ENCODE assay signal across 12 cellular contexts in the genomic region with DNA sequence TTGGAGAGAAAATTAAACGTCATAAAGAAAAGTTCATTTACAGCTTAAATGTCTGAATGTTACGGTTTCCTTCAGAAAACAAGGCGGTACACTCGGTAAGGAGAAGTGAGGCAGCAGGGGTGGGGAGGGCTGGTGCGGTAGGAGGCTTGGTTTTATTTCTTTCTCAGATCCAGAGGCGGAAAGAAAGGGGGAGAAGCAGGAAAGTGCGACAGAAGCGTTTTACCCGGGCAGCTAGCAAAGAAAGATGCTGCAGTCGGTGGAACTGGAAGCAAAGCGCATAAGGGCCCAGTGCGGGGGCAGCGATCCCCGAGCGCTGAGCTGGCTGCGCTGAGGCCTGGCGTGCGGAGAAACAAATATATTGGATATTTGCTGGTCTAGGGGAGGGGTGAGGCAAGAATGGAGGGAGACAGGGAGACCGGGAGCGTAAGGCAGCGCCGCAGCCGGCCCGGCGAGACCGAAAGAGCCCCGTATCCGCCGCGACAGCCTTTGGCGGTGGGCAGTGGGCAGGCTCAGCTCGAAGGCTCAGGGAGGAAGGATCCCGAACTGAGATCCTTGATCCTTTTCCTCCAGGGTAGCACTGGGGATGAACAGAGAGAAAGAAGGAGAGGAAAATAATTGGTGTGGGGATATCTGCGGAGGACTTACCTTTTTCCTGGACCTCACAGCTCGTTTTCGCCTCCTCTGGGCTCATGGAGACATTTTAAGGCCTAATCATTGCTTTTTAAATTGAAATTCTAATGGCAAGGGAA. TPM values are rescaled to one million over a fixed set of nuclear protein-coding genes. Genes with fewer than 3 reads are reported as not detected.
DNase-seq lines count a peak whose midpoint lies in the region; ATAC-seq and TF ChIP-seq lines count a peak whose summit lies in the region.
"Had no signal": no experiment of that assay in that cellular context is flagged by ENCODE, and none has a peak within 500 bp of the region (broad histone marks: within the 10 kb centered on the region; RNA-seq: fewer than 3 reads in every experiment).

No MANE protein-coding gene starts in this region.

- no peaks in the 10 kb centered on the region for H3K9me2 ChIP-seq in Karpas-422 (replicated peaks; ENCODE audit: insufficient read depth, low read length)

- H3K79me2 ChIP-seq in Karpas-422 (ENCODE audit: low read length) (no peaks in the 10 kb centered on the region), mammary epithelial cell (ENCODE audit: insufficient read depth, low read length) (no peaks in the 10 kb centered on the region)

- H3K4me3 ChIP-seq in H7 (ENCODE audit: insufficient read depth, low read depth, low read length) (no peak overlapping the region), adipocyte (ENCODE audit: low read length) (peak overlapping the region; percentile 50), psoas muscle (peak overlapping the region; percentile 42), Karpas-422 (ENCODE audit: low read length) (no peak overlapping the region), mammary epithelial cell (replicated peaks in 1 of 3; ENCODE audit: insufficient read depth in 1 of 3, low read depth in 2 of 3, low read length in 3 of 3) (no peak overlapping the region)

- H3K27me3 ChIP-seq in H7 (ENCODE audit: control insufficient read depth, insufficient read depth, low read length) (peaks cover 100% of the 10 kb centered on the region), adipocyte (replicated peaks; ENCODE audit: control insufficient read depth, insufficient read depth, low read length) (peaks cover 97% of the 10 kb centered on the region), psoas muscle (ENCODE audit: insufficient read depth in 3 of 3, low read length in 2 of 3) (peaks cover 0 to 87% (median 30%) of the 10 kb centered on the region in 3 donors), Karpas-422 (ENCODE audit: low read length) (no peaks in the 10 kb centered on the region), mammary epithelial cell (ENCODE audit: insufficient read depth, low read length) (peaks cover 3% of the 10 kb centered on the region)

- H3K4me1 ChIP-seq in adipocyte (ENCODE audit: control insufficient read depth, insufficient read depth, low read length): no peaks in the 10 kb centered on the region
- peaks cover 4% of the 10 kb centered on the region for H3K4me1 ChIP-seq in psoas muscle
- H3K4me1 ChIP-seq in Karpas-422 (ENCODE audit: low read length): peaks cover 11% of the 10 kb centered on the region
- H3K4me1 ChIP-seq in mammary epithelial cell (ENCODE audit: insufficient read depth, low read length): peaks cover 5% of the 10 kb centered on the region

- TF ChIP-seq CTCF in psoas muscle (IDR thresholded peaks at IDR 0.05) (no peak), mammary epithelial cell (conservative IDR thresholded peaks at IDR 0.05 in 1 of 2, IDR thresholded peaks at IDR 0.05 in 1 of 2; ENCODE audit: extremely low read depth in 1 of 2, insufficient read depth in 1 of 2, low read depth in 1 of 2, low read length in 2 of 2) (no peak)

- dilution Hi-C loops in mammary epithelial cell (cut with HindIII; ENCODE audit: low sequenced_read_pairs): no loop called here

- H3K9me3 ChIP-seq in adipocyte (ENCODE audit: control insufficient read depth, low read length) (no peaks in the 10 kb centered on the region), psoas muscle (no peaks in the 10 kb centered on the region), Karpas-422 (ENCODE audit: low read length) (no peaks in the 10 kb centered on the region), mammary epithelial cell (replicated peaks; ENCODE audit: insufficient read depth, low read length) (no peaks in the 10 kb centered on the region)
- H3K9me3 ChIP-seq: esophagus muscularis mucosa had no signal

- peak in 3 of 4 donors; percentile 19 for ATAC-seq in psoas muscle
- ATAC-seq: activated CD4-positive, alpha-beta T cell treated with anti-CD3 and anti-CD28 coated beads for 36 hours had no signal

- peak overlapping the region; percentile 61 for H3K9ac ChIP-seq in adipocyte (ENCODE audit: low read length)
- H3K9ac ChIP-seq in Karpas-422 (ENCODE audit: low read length): no peak overlapping the region
- no peak overlapping the region for H3K9ac ChIP-seq in mammary epithelial cell (ENCODE audit: insufficient read depth, low read length)

- H2AFZ ChIP-seq in Karpas-422 (ENCODE audit: low read length): no peak overlapping the region
- no peak overlapping the region for H2AFZ ChIP-seq in mammary epithelial cell (ENCODE audit: low read depth, low read length)

- H4K20me1 ChIP-seq in Karpas-422 (ENCODE audit: insufficient read depth, low read depth, low read length) (no peaks in the 10 kb centered on the region; the same call in 1 of the 2 replicates), mammary epithelial cell (ENCODE audit: insufficient read depth, low read length) (no peaks in the 10 kb centered on the region)

- in situ Hi-C loops in mammary epithelial cell (cut with MboI; ENCODE audit: low sequenced_read_pairs in 2 of 2): no loop called here

- BruUV-seq in mammary epithelial cell (replicated peaks; lab: Mats Ljungman, UMichigan): no TSS peak

- H3K4me2 ChIP-seq in Karpas-422 (ENCODE audit: low read depth, low read length, poor library complexity, severe bottlenecking) (no peak overlapping the region), mammary epithelial cell (ENCODE audit: insufficient read depth, low read depth, low read length) (no peak overlapping the region)

- intact Hi-C loops in psoas muscle (cut with DNase I): loop anchor here in 1 of 2 donors (5.0 to 10.0 kb wide), 2 partner anchors 174 to 272 kb away; no protein-coding TSS in a partner anchor
- intact Hi-C loops in mammary epithelial cell (cut with micrococcal nuclease): no loop called here

- H3K36me3 ChIP-seq in H7 (replicated peaks; ENCODE audit: control insufficient read depth, insufficient read depth, low read length) (no peaks in the 10 kb centered on the region), adipocyte (ENCODE audit: control insufficient read depth, insufficient read depth, low read length, severe bottlenecking) (no peaks in the 10 kb centered on the region), psoas muscle (ENCODE audit: insufficient read depth in 1 of 2, low read depth in 1 of 2) (no peaks in the 10 kb centered on the region), Karpas-422 (ENCODE audit: insufficient read depth, low read length) (no peaks in the 10 kb centered on the region), mammary epithelial cell (ENCODE audit: insufficient read depth, low read length) (no peaks in the 10 kb centered on the region)
- H3K36me3 ChIP-seq: esophagus muscularis mucosa had no signal

- H3K27ac ChIP-seq in psoas muscle: no peak overlapping the region
- no peak overlapping the region for H3K27ac ChIP-seq in Karpas-422 (ENCODE audit: low read length)
- no peak overlapping the region for H3K27ac ChIP-seq in mammary epithelial cell (ENCODE audit: insufficient read depth, low read depth, low read length)
- H3K27ac ChIP-seq: esophagus muscularis mucosa had no signal

- CTCF ChIA-PET in mammary epithelial cell (lab: Charles Lee; ENCODE audit: low non-redundant PET): interaction anchor here (0.6 kb wide), 1 partner anchor 225 kb away, joined by 3 read pairs; no protein-coding TSS in a partner anchor

- WGBS in psoas muscle, 3 donors: 45 to 58% (median 47%) methylated on average over 36 of the region's 36 CpGs
- 81% methylated on average over 31 of the region's 36 CpGs for WGBS in mammary epithelial cell (ENCODE audit: low coverage, missing lambda C conversion rate)

- DNase-seq in H7 (peak; percentile 62), adipocyte (ENCODE audit: low read depth) (no peak), psoas muscle (peak in 1 of 2 donors; percentile 32), Karpas-422 (no peak), NCI-H82 (lab: John Stamatoyannopoulos, UW) (no peak), mammary epithelial cell (no peak)
- DNase-seq: DND-41, NCI-H1694 had no signal

RNA-seq across cellular contexts. Expression of a gene that starts 6.4 kb away (rescaled TPM):
- total RNA-seq in H7 (2014; rRNA removed; shearing (Covaris generic)): not detected in 2 replicates
- total RNA-seq in psoas muscle (under 1 TPM in 2 of 4 donors, not detected in 2; 0.34 to 0.82 TPM), mammary epithelial cell (1 to 10 TPM in 1 of 2 donors, not detected in 1; 1.5 TPM)
- polyA plus RNA-seq in psoas muscle (1 to 10 TPM in 1 of 3 donors, under 1 TPM in 2; 0.66 to 2.2 (median 0.95) TPM), mammary epithelial cell (0.22 TPM)
- total RNA-seq in Karpas-422 (2014; rRNA removed; shearing (Covaris generic); ENCODE audit: low replicate concordance): not detected in 2 replicates
- polyA minus RNA-seq in mammary epithelial cell: not detected
- total RNA-seq: activated CD4-positive, alpha-beta T cell treated with anti-CD3 and anti-CD28 coated beads for 36 hours; esophagus muscularis mucosa; liver had no signal
- polyA plus RNA-seq: liver had no signal

RNA-seq across cellular contexts. Expression of a gene that starts 8.2 kb away (rescaled TPM):
- not detected in 2 replicates for total RNA-seq in H7 (2014; rRNA removed; shearing (Covaris generic))
- total RNA-seq in psoas muscle (under 1 TPM in 1 of 4 donors, not detected in 3; 0.53 TPM), mammary epithelial cell (under 1 TPM in 1 of 2 donors, not detected in 1; 0.67 TPM)
- polyA plus RNA-seq in psoas muscle (under 1 TPM in 2 of 3 donors, not detected in 1; 0.23 to 0.25 TPM), mammary epithelial cell (0.33 TPM)
- 0.07 TPM in 1 of 2 replicates, not detected in the other for total RNA-seq in Karpas-422 (2014; rRNA removed; shearing (Covaris generic); ENCODE audit: low replicate concordance)
- polyA minus RNA-seq in mammary epithelial cell: not detected
- total RNA-seq: activated CD4-positive, alpha-beta T cell treated with anti-CD3 and anti-CD28 coated beads for 36 hours; esophagus muscularis mucosa; liver; RPMI7951 had no signal
- polyA plus RNA-seq: liver had no signal

RNA-seq across cellular contexts. Expression of a gene that starts 11.9 kb away (rescaled TPM):
- not detected in 2 replicates for total RNA-seq in H7 (2014; rRNA removed; shearing (Covaris generic))
- total RNA-seq in psoas muscle (not detected), mammary epithelial cell (under 1 TPM in 1 of 2 donors, not detected in 1; under 0.01 TPM)
- polyA plus RNA-seq in psoas muscle (under 1 TPM in 2 of 3 donors, not detected in 1; under 0.01 to 0.01 TPM), mammary epithelial cell (0.05 TPM)
- not detected in 2 replicates for total RNA-seq in Karpas-422 (2014; rRNA removed; shearing (Covaris generic); ENCODE audit: low replicate concordance)
- not detected for polyA minus RNA-seq in mammary epithelial cell
- total RNA-seq: activated CD4-positive, alpha-beta T cell treated with anti-CD3 and anti-CD28 coated beads for 36 hours; esophagus muscularis mucosa; liver; RPMI7951 had no signal
- polyA plus RNA-seq: liver had no signal

RNA-seq across cellular contexts. Expression of a gene that starts 18.4 kb away (rescaled TPM):
- not detected in 2 replicates for total RNA-seq in H7 (2014; rRNA removed; shearing (Covaris generic))
- 10 to 100 TPM in 2 of 4 donors, 1 to 10 TPM in 2; 3.0 to 79.4 (median 34.3) TPM for total RNA-seq in psoas muscle
- polyA plus RNA-seq in psoas muscle: 100 to 1,000 TPM in 1 of 3 donors, 10 to 100 TPM in 2; 43.4 to 129 (median 74.1) TPM
- not detected in 2 replicates for total RNA-seq in Karpas-422 (2014; rRNA removed; shearing (Covaris generic); ENCODE audit: low replicate concordance)
- total RNA-seq in mammary epithelial cell: 1 to 10 TPM; 3.3 to 3.8 TPM
- 0.83 TPM for polyA plus RNA-seq in mammary epithelial cell
- 1.2 TPM for polyA minus RNA-seq in mammary epithelial cell
- total RNA-seq: activated CD4-positive, alpha-beta T cell treated with anti-CD3 and anti-CD28 coated beads for 36 hours; esophagus muscularis mucosa; liver had no signal
- polyA plus RNA-seq: liver had no signal

RNA-seq across cellular contexts. Expression of a gene that starts 27.9 kb away (rescaled TPM):
- not detected in 2 replicates for total RNA-seq in H7 (2014; rRNA removed; shearing (Covaris generic))
- total RNA-seq in psoas muscle (not detected), mammary epithelial cell (10 to 100 TPM; 10.2 to 15.7 TPM)
- polyA plus RNA-seq in psoas muscle (under 1 TPM in 1 of 3 donors, not detected in 2; 0.23 TPM), mammary epithelial cell (9.1 TPM)
- not detected in 2 replicates for total RNA-seq in Karpas-422 (2014; rRNA removed; shearing (Covaris generic); ENCODE audit: low replicate concordance)
- 18.3 TPM for polyA minus RNA-seq in mammary epithelial cell
- total RNA-seq: activated CD4-positive, alpha-beta T cell treated with anti-CD3 and anti-CD28 coated beads for 36 hours; esophagus muscularis mucosa; liver had no signal
- polyA plus RNA-seq: liver had no signal

Comparison
In these comparisons a context has a peak if more than half of its experiments do, and no peak if none do; other contexts are left out.
1. H3K4me3 ChIP-seq: peak in adipocyte (single experiment) and psoas muscle (single experiment); none in H7 (single experiment), Karpas-422 (single experiment) and mammary epithelial cell (0 of 3).